In the genomic region with DNA sequence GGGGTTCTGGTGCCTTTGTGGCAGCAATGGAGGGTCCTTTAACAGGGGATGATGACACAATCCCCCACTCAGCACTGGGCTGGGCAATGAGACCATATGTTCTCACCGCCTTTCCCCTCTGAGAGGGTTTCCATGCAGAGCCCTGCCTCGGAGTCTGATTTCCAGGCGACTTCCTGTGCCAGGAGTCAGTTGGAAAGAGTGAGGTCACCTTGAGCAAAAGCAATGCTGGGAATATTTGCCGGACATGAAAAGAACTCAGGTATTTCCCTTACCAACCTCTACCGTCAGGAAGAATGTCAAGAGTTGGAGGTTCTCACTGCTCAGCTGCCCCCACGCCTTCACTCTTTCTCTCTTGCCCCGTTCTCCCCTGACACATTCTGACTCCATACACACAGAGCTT, we compare ENCODE assay signal across 19 cellular contexts.
DNase-seq lines count a peak whose midpoint lies in the region; ATAC-seq and TF ChIP-seq lines count a peak whose summit lies in the region.
"Had no signal": no experiment of that assay in that cellular context is flagged by ENCODE, and none has a peak within 500 bp of the region (broad histone marks: within the 10 kb centered on the region; RNA-seq: fewer than 3 reads in every experiment).

No MANE protein-coding gene starts in this region.

- no peak overlapping the region for H3K27ac ChIP-seq in gastroesophageal sphincter
- peak overlapping the region; percentile 66 for H3K27ac ChIP-seq in substantia nigra (ENCODE audit: low read depth, low read length, poor library complexity, severe bottlenecking)
- H3K27ac ChIP-seq in PC-9, result no peak overlapping the region
- H3K27ac ChIP-seq: hepatocyte, right atrium auricular region, upper lobe of left lung had no signal

- no peak for TF ChIP-seq POLR2A in gastroesophageal sphincter (IDR thresholded peaks at IDR 0.05)

- CTCF ChIA-PET in PC-9 (lab: Charles Lee), result no interaction called here

- TF ChIP-seq EP300 in gastroesophageal sphincter (IDR thresholded peaks at IDR 0.05), result no peak

- H3K27me3 ChIP-seq in gastroesophageal sphincter (peaks cover 32% of the 10 kb centered on the region), PC-9 (ENCODE audit: insufficient read depth, low read depth) (peaks cover 51% of the 10 kb centered on the region)
- H3K27me3 ChIP-seq: hepatocyte, right atrium auricular region, upper lobe of left lung had no signal

- H3K4me1 ChIP-seq in gastroesophageal sphincter (no peaks in the 10 kb centered on the region), PC-9 (replicated peaks; ENCODE audit: insufficient read depth) (0 out of 2 replicates have a peak, but pooled peaks cover 4% of the 10 kb centered on the region)
- H3K4me1 ChIP-seq: right atrium auricular region, upper lobe of left lung had no signal

- in situ Hi-C loops in astrocyte of the cerebellum (cut with HindIII; ENCODE audit: low sequenced_read_pairs), result loop anchor here (25.0 kb wide), 1 partner anchor 574 kb away; no protein-coding TSS in a partner anchor

- H3F3A ChIP-seq in PC-9 (ENCODE audit: insufficient read depth, low read depth), result no peaks in the 10 kb centered on the region

- H3K36me3 ChIP-seq in gastroesophageal sphincter (no peaks in the 10 kb centered on the region), PC-9 (ENCODE audit: low read depth) (no peaks in the 10 kb centered on the region)
- H3K36me3 ChIP-seq: right atrium auricular region, upper lobe of left lung had no signal

- no peak overlapping the region for H3K4me2 ChIP-seq in PC-9
- H3K4me2 ChIP-seq: hepatocyte had no signal

- H3K79me2 ChIP-seq in PC-9 (ENCODE audit: low read depth), result no peaks in the 10 kb centered on the region
- H3K79me2 ChIP-seq: hepatocyte had no signal

- H4K20me1 ChIP-seq in PC-9 (ENCODE audit: insufficient read depth), result no peaks in the 10 kb centered on the region

- peak; percentile 16 for ATAC-seq in gastroesophageal sphincter
- ATAC-seq: stimulated activated naive B cell treated with anti-CD40 and anti-IgM and Interleukin-4, amounts not matched to agents 10 μg/mL and 1 μg/mL and 100 μg/mL, for 72 hours had no signal

- no peak overlapping the region for H2AFZ ChIP-seq in PC-9
- H2AFZ ChIP-seq: hepatocyte had no signal

- intact Hi-C loops in PC-9 (cut with micrococcal nuclease; ENCODE audit: unreplicated experiment), result no loop called here

- H3K9me3 ChIP-seq in gastroesophageal sphincter (peaks cover 0 to 23% (median 0%) of the 10 kb centered on the region in 3 donors), PC-9 (ENCODE audit: insufficient read depth, low read depth) (no peaks in the 10 kb centered on the region)

- WGBS in gastroesophageal sphincter (ENCODE audit: low coverage in 1 of 2), 2 donors, result 71 to 100% methylated on average over 2 to 4 of the region's 7 CpGs

- H3K9me2 ChIP-seq in PC-9 (ENCODE audit: insufficient read depth), result no peaks in the 10 kb centered on the region

- DNase-seq in NCI-H2171 (lab: John Stamatoyannopoulos, UW) (peak; percentile 49), astrocyte of the cerebellum (ENCODE audit: low read depth) (peak; percentile 33), substantia nigra (lab: John Stamatoyannopoulos, UW) (no peak), PC-9 (no peak), NCI-H1694 treated with DMSO at 0.1 percent for 48 hours (lab: John Stamatoyannopoulos, UW) (no peak), COLO829 (ENCODE audit: low spot score) (no peak)
- DNase-seq: activated CD4-positive, alpha-beta T cell treated with anti-CD3 and anti-CD28 coated beads for 4 hours; activated effector memory CD4-positive, alpha-beta T cell treated with Interleukin-2 at 50 U/mL for 16 hours; effector memory CD4-positive, alpha-beta T cell; EL; H7; NCI-H187; NCI-H510A treated with DMSO at 0.1 percent for 48 hours; stimulated activated naive B cell treated with anti-CD40 and anti-IgM and Interleukin-4, amounts not matched to agents 10 μg/mL and 1 μg/mL and 100 μg/mL, for 72 hours; T1000 had no signal

- no TSS peak for BruUV-seq in PC-9 (replicated peaks; lab: Mats Ljungman, UMichigan)

- POLR2A ChIA-PET in PC-9 (lab: Charles Lee; ENCODE audit: unreplicated experiment), result no interaction called here

- TF ChIP-seq CTCF in astrocyte of the cerebellum (IDR thresholded peaks at IDR 0.05; ENCODE audit: low read depth, low read length, missing control alignments), result no peak
- no peak for TF ChIP-seq CTCF in gastroesophageal sphincter (IDR thresholded peaks at IDR 0.05)
- no peak for TF ChIP-seq CTCF in PC-9 (conservative IDR thresholded peaks at IDR 0.05)

- peak overlapping the region; percentile 4 for H3K4me3 ChIP-seq in astrocyte of the cerebellum (ENCODE audit: low read depth, low read length)
- no peak overlapping the region for H3K4me3 ChIP-seq in gastroesophageal sphincter
- H3K4me3 ChIP-seq in PC-9, result no peak overlapping the region
- H3K4me3 ChIP-seq: hepatocyte, right atrium auricular region, upper lobe of left lung had no signal

Comparison
In these comparisons a context has a peak if more than half of its experiments do, and no peak if none do; other contexts are left out.
1. DNase-seq: peak in NCI-H2171 (single experiment) and astrocyte of the cerebellum (single experiment); none in substantia nigra (0 of 49), PC-9 (0 of 2), NCI-H1694 treated with DMSO at 0.1 percent for 48 hours (single experiment) and COLO829 (single experiment).